In genomic region chr2:55901322-55901721, GRCh38 we compare ENCODE assay signal across 11 cellular contexts. TPM values are rescaled to one million over a fixed set of nuclear protein-coding genes. Genes with fewer than 3 reads are reported as not detected.
DNase-seq lines count a peak whose midpoint lies in the region; ATAC-seq and TF ChIP-seq lines count a peak whose summit lies in the region.
"Had no signal": no experiment of that assay in that cellular context is flagged by ENCODE, and none has a peak within 500 bp of the region (broad histone marks: within the 10 kb centered on the region; RNA-seq: fewer than 3 reads in every experiment).

No MANE protein-coding gene starts in this region.

- no peak overlapping the region for H3K27ac Mint-ChIP-seq in natural killer cell
- H3K27ac Mint-ChIP-seq in stimulated activated naive CD8-positive, alpha-beta T cell treated with anti-CD3 and anti-CD28 coated beads, Interleukin-15, amount 100 ng/mL, for 72 hours = no peak overlapping the region
- H3K27ac Mint-ChIP-seq: activated naive CD4-positive, alpha-beta T cell treated with anti-CD3 and anti-CD28 coated beads, Interleukin-2, amount 10 ng/mL, durations not matched to agents 7 days and 5 days had no signal

- no peak overlapping the region for H2AK5ac ChIP-seq in mesendoderm (ENCODE audit: low read length)

- DNase-seq in Daoy (ENCODE audit: low read depth) = peak; percentile 68
- peak; percentile 9 for DNase-seq in NCI-H69 (lab: John Stamatoyannopoulos, UW)
- peak; percentile 64 to 69 for DNase-seq in cardiac fibroblast (ENCODE audit: low read depth in 2 of 2)
- peak; percentile 59 for DNase-seq in mesendoderm
- DNase-seq in natural killer cell = no peak
- DNase-seq in SHP77 treated with DMSO at 0.1 percent for 48 hours (lab: John Stamatoyannopoulos, UW) = no peak
- no peak for DNase-seq in stimulated activated naive CD8-positive, alpha-beta T cell treated with anti-CD3 and anti-CD28 coated beads, Interleukin-15, amount 100 ng/mL, for 72 hours
- DNase-seq: activated naive CD4-positive, alpha-beta T cell treated with anti-CD3 and anti-CD28 coated beads, Interleukin-2, amount 10 ng/mL, durations not matched to agents 7 days and 5 days; effector memory CD4-positive, alpha-beta T cell; T-helper 2 cell had no signal

- no peak overlapping the region for H2BK15ac ChIP-seq in mesendoderm (replicated peaks; ENCODE audit: low read depth)

- H3K4me2 ChIP-seq in mesendoderm (ENCODE audit: low read length) = no peak overlapping the region

- no peak overlapping the region for H3K4ac ChIP-seq in mesendoderm (ENCODE audit: low read depth, low read length)

- no peak overlapping the region for H4K8ac ChIP-seq in mesendoderm (ENCODE audit: low read depth, low read length)

- H3K4me1 ChIP-seq in mesendoderm (ENCODE audit: control insufficient read depth, low read depth, low read length) = no peaks in the 10 kb centered on the region

- ATAC-seq in natural killer cell (no peak), GM21447 (IDR thresholded peaks at IDR 0.05; ENCODE audit: unreplicated experiment) (no peak)
- no peak for ATAC-seq in stimulated activated naive CD8-positive, alpha-beta T cell treated with anti-CD3 and anti-CD28 coated beads, Interleukin-15, amount 100 ng/mL, for 72 hours

- no peak overlapping the region for H3K4me3 Mint-ChIP-seq in natural killer cell
- H3K4me3 Mint-ChIP-seq in stimulated activated naive CD8-positive, alpha-beta T cell treated with anti-CD3 and anti-CD28 coated beads, Interleukin-15, amount 100 ng/mL, for 72 hours = no peak overlapping the region
- H3K4me3 Mint-ChIP-seq: activated naive CD4-positive, alpha-beta T cell treated with anti-CD3 and anti-CD28 coated beads, Interleukin-2, amount 10 ng/mL, durations not matched to agents 7 days and 5 days had no signal

- no peak overlapping the region for H3K18ac ChIP-seq in mesendoderm (ENCODE audit: low read length)

- H3K79me1 ChIP-seq in mesendoderm (ENCODE audit: low read length) = no peaks in the 10 kb centered on the region

- H3K27me3 Mint-ChIP-seq in natural killer cell (ENCODE audit: low read depth in 2 of 2) = no peaks in the 10 kb centered on the region
- H3K27me3 Mint-ChIP-seq in stimulated activated naive CD8-positive, alpha-beta T cell treated with anti-CD3 and anti-CD28 coated beads, Interleukin-15, amount 100 ng/mL, for 72 hours = no peaks in the 10 kb centered on the region
- H3K27me3 Mint-ChIP-seq: activated naive CD4-positive, alpha-beta T cell treated with anti-CD3 and anti-CD28 coated beads, Interleukin-2, amount 10 ng/mL, durations not matched to agents 7 days and 5 days had no signal

- H3K4me1 Mint-ChIP-seq in natural killer cell = no peaks in the 10 kb centered on the region
- no peaks in the 10 kb centered on the region for H3K4me1 Mint-ChIP-seq in stimulated activated naive CD8-positive, alpha-beta T cell treated with anti-CD3 and anti-CD28 coated beads, Interleukin-15, amount 100 ng/mL, for 72 hours
- H3K4me1 Mint-ChIP-seq: activated naive CD4-positive, alpha-beta T cell treated with anti-CD3 and anti-CD28 coated beads, Interleukin-2, amount 10 ng/mL, durations not matched to agents 7 days and 5 days had no signal

- no peaks in the 10 kb centered on the region for H3K36me3 Mint-ChIP-seq in natural killer cell
- H3K36me3 Mint-ChIP-seq: activated naive CD4-positive, alpha-beta T cell treated with anti-CD3 and anti-CD28 coated beads, Interleukin-2, amount 10 ng/mL, durations not matched to agents 7 days and 5 days had no signal

- no peak overlapping the region for H3K27ac ChIP-seq in mesendoderm (ENCODE audit: low read depth, low read length)

- H3K23ac ChIP-seq in mesendoderm (ENCODE audit: low read length) = no peak overlapping the region

- H2BK120ac ChIP-seq in mesendoderm (ENCODE audit: low read depth, low read length) = no peak overlapping the region

- H2BK5ac ChIP-seq in mesendoderm (ENCODE audit: low read length) = no peak overlapping the region

- TF ChIP-seq CTCF in cardiac fibroblast (IDR thresholded peaks at IDR 0.05; ENCODE audit: low read depth, low read length) (no peak), natural killer cell (IDR thresholded peaks at IDR 0.05) (no peak)

- no CpG with 5 or more reads among the region's 1 CpG for WGBS in mesendoderm (ENCODE audit: extremely low coverage, insufficient coverage, low lambda C conversion rate)

- no peaks in the 10 kb centered on the region for H3K79me2 ChIP-seq in mesendoderm (ENCODE audit: control insufficient read depth, insufficient read depth, low read length)

- H3K9ac ChIP-seq in mesendoderm (ENCODE audit: low read length) = no peak overlapping the region

- H3K4me3 ChIP-seq in cardiac fibroblast (replicated peaks in 1 of 2; ENCODE audit: low read depth in 2 of 2, low read length in 2 of 2) (no peak overlapping the region), mesendoderm (ENCODE audit: low read length) (no peak overlapping the region)

- peaks cover 3 to 6% of the 10 kb centered on the region in 2 donors for H3K9me3 Mint-ChIP-seq in natural killer cell
- no peaks in the 10 kb centered on the region for H3K9me3 Mint-ChIP-seq in stimulated activated naive CD8-positive, alpha-beta T cell treated with anti-CD3 and anti-CD28 coated beads, Interleukin-15, amount 100 ng/mL, for 72 hours
- H3K9me3 Mint-ChIP-seq: activated naive CD4-positive, alpha-beta T cell treated with anti-CD3 and anti-CD28 coated beads, Interleukin-2, amount 10 ng/mL, durations not matched to agents 7 days and 5 days had no signal

- no peak overlapping the region for H3K56ac ChIP-seq in mesendoderm (ENCODE audit: low read length)

- H4K5ac ChIP-seq in mesendoderm (ENCODE audit: low read length) = no peak overlapping the region

- H3K36me3 ChIP-seq in mesendoderm (ENCODE audit: control insufficient read depth, insufficient read depth, low read length) = no peaks in the 10 kb centered on the region

- intact Hi-C loops in natural killer cell (cut with micrococcal nuclease) = no loop called here

- H3K27me3 ChIP-seq in mesendoderm (ENCODE audit: insufficient read depth, low read length, poor library complexity) = no peaks in the 10 kb centered on the region

RNA-seq across cellular contexts. Expression of gene EFEMP1, which starts 22.3 kb away (rescaled TPM):
- 290 and 292 TPM in 2 replicates for total RNA-seq in Daoy (2014; rRNA removed; shearing (Covaris generic))
- 14.5 TPM for polyA plus RNA-seq in mesendoderm (2013, experiment 1 of 2)
- 14.7 TPM for polyA plus RNA-seq in mesendoderm (2013, experiment 2 of 2)
- total RNA-seq in natural killer cell = not detected

Comparison
In these comparisons a context has a peak if more than half of its experiments do, and no peak if none do; other contexts are left out.
1. DNase-seq: peak in Daoy (single experiment), NCI-H69 (single experiment), cardiac fibroblast (2 of 2) and mesendoderm (single experiment); none in natural killer cell (single experiment), SHP77 treated with DMSO at 0.1 percent for 48 hours (single experiment) and stimulated activated naive CD8-positive, alpha-beta T cell treated with anti-CD3 and anti-CD28 coated beads, Interleukin-15, amount 100 ng/mL, for 72 hours (0 of 2).
2. RNA of gene EFEMP1, which starts 22.3 kb away (total RNA-seq): 290 to 292 TPM in Daoy; not detected in natural killer cell; every median in the first group is over 100 times any median in the second.